In the genomic region with DNA sequence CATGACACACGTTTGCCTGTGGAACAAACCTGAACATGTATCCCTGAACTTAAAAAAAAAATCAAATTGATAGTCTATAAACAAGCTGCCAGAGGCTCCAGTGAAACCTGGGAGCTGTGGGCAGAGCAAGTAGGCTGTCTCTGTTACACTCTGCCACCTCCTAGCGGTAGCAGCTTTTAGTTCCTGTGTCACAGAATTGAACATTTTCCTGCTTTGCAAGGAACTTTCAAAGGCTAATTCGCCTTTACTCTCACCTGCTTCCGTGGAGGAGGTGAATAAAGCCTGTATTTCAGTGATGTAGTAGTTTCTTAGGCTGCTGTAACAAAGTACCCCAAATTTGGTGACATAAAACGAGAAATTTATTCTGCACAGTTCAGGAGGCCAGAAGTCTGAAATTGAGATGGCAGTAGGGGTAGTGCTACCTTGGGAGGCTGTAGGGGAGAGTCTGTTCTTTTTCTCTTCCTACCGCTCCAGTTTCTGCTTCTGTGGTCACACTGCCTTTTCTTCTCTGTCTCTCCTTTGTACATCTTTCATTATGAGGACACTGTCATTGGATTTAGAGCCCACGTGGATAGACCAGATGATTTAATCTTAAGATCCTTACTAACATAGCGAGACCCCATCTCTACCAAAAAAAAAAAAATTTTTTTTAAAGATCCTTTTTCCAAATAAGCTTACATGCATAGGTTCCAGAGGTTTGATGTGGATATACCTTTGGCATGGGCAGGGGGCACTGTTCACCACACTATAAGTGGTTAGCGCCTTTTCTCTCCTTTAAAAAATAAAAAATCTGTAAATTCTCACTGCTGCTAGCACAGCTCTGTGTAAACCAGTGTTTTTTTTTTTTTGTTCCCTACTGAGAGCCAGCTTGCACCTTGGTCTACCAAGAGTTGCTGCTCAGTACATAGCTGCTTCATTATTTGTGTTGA, we compare ENCODE assay signal across 8 cellular contexts. TPM values are rescaled to one million over a fixed set of nuclear protein-coding genes. Genes with fewer than 3 reads are reported as not detected.
DNase-seq lines count a peak whose midpoint lies in the region; ATAC-seq, FAIRE-seq and TF ChIP-seq lines count a peak whose summit lies in the region.
"Had no signal": no experiment of that assay in that cellular context is flagged by ENCODE, and none has a peak within 500 bp of the region (broad histone marks: within the 10 kb centered on the region; RNA-seq: fewer than 3 reads in every experiment).

No MANE protein-coding gene starts in this region.

- H3K4me2 ChIP-seq in Karpas-422 (ENCODE audit: low read depth, low read length, poor library complexity, severe bottlenecking) (no peak overlapping the region), K562 (ENCODE audit: insufficient read depth, low read length) (no peak overlapping the region), neural progenitor cell (no peak overlapping the region)

- H3K27ac Mint-ChIP-seq in neural progenitor cell = no peak overlapping the region
- H3K27ac Mint-ChIP-seq in activated naive CD4-positive, alpha-beta T cell treated with anti-CD3 and anti-CD28 coated beads, Interleukin-2, amount 10 ng/mL, durations not matched to agents 7 days and 5 days = no peak overlapping the region

- POLR2A ChIA-PET in GM10248 (lab: Yijun Ruan, JAX) = no interaction called here
- POLR2A ChIA-PET in K562 (lab: Yijun Ruan, JAX) = interaction anchor here (0.6 to 1.1 kb wide), 5 partner anchors 10 to 283 kb away, joined by 3 to 4 read pairs (median 3); no protein-coding TSS in a partner anchor

- peak; percentile 79 for FAIRE-seq in K562 (lab: Jason Lieb, UNC)

- TF ChIP-seq CTCF in GM10248 (IDR thresholded peaks at IDR 0.05; ENCODE audit: control extremely low read depth, extremely low read depth, low read depth, missing control alignments) = peak; percentile 29
- peak; percentile 70 to 75 (median 73) for TF ChIP-seq CTCF in K562 (IDR thresholded peaks at IDR 0.05 in 2 of 3, conservative IDR thresholded peaks at IDR 0.05 in 1 of 3; ENCODE audit: insufficient read depth in 2 of 3, low read depth in 1 of 3, low read length in 3 of 3)
- TF ChIP-seq CTCF in neural progenitor cell (IDR thresholded peaks at IDR 0.05) = peak; percentile 66

- H3K79me2 ChIP-seq in Karpas-422 (ENCODE audit: low read length) (peaks cover 33% of the 10 kb centered on the region), K562 (ENCODE audit: control insufficient read depth, insufficient read depth, low read length) (0 out of 3 replicates have a peak, but pooled peaks cover 6% of the 10 kb centered on the region), neural progenitor cell (ENCODE audit: low read depth) (peaks cover 34% of the 10 kb centered on the region)

- H3K27ac ChIP-seq in Karpas-422 (ENCODE audit: low read length) (no peak overlapping the region), K562 (ENCODE audit: extremely low read depth, low read depth, low read length) (no peak overlapping the region), neural progenitor cell (no peak overlapping the region)
- H3K27ac ChIP-seq: uterus had no signal

- H3F3A ChIP-seq in neural progenitor cell (ENCODE audit: low read depth) = peaks cover 8% of the 10 kb centered on the region

- H3K9me1 ChIP-seq in K562 (ENCODE audit: control insufficient read depth, insufficient read depth, low read length) = no peaks in the 10 kb centered on the region

- CTCF ChIA-PET in GM10248 (lab: Yijun Ruan, JAX) = interaction anchor here (1.0 to 2.8 kb wide), 3 partner anchors 8 to 210 kb away, joined by 3 to 9 read pairs (median 5); no protein-coding TSS in a partner anchor
- CTCF ChIA-PET in K562 (lab: Yijun Ruan, JAX; ENCODE audit: low intra/inter-chr PET ratio) = interaction anchor here (0.6 to 2.1 kb wide), 7 partner anchors 107 to 222 kb away, joined by 3 to 14 read pairs (median 3); no protein-coding TSS in a partner anchor
- CTCF ChIA-PET in activated naive CD4-positive, alpha-beta T cell treated with anti-CD3 and anti-CD28 coated beads, Interleukin-2, amount 10 ng/mL, durations not matched to agents 7 days and 5 days (lab: Charles Lee) = interaction anchor here (0.6 to 1.1 kb wide), 3 partner anchors 109 to 210 kb away, joined by 3 to 4 read pairs (median 3); no protein-coding TSS in a partner anchor

- 60% methylated on average over 8 of the region's 9 CpGs for WGBS in K562 (ENCODE audit: insufficient coverage, low coverage, missing lambda C conversion rate)

- no peaks in the 10 kb centered on the region for H3K9me3 Mint-ChIP-seq in neural progenitor cell
- no peaks in the 10 kb centered on the region for H3K9me3 Mint-ChIP-seq in activated naive CD4-positive, alpha-beta T cell treated with anti-CD3 and anti-CD28 coated beads, Interleukin-2, amount 10 ng/mL, durations not matched to agents 7 days and 5 days

- peak; percentile 95 for ATAC-seq in K562
- no peak for ATAC-seq in GM19035 (IDR thresholded peaks at IDR 0.05; ENCODE audit: unreplicated experiment)

- H3K4me1 Mint-ChIP-seq in neural progenitor cell = no peaks in the 10 kb centered on the region
- H3K4me1 Mint-ChIP-seq in activated naive CD4-positive, alpha-beta T cell treated with anti-CD3 and anti-CD28 coated beads, Interleukin-2, amount 10 ng/mL, durations not matched to agents 7 days and 5 days = peaks cover 30% of the 10 kb centered on the region

- in situ Hi-C loops in K562 (cut with MboI) = loop anchor here (5.0 kb wide), 1 partner anchor 242 kb away; no protein-coding TSS in a partner anchor

- H3K36me3 ChIP-seq in Karpas-422 (ENCODE audit: insufficient read depth, low read length) = peaks cover 16% of the 10 kb centered on the region
- H3K36me3 ChIP-seq in K562 (ENCODE audit: control insufficient read depth, insufficient read depth, low read length) = peaks cover 87% of the 10 kb centered on the region
- peaks cover 4% of the 10 kb centered on the region for H3K36me3 ChIP-seq in neural progenitor cell
- H3K36me3 ChIP-seq: uterus had no signal

- H3K27me3 ChIP-seq in Karpas-422 (ENCODE audit: low read length) (no peaks in the 10 kb centered on the region), K562 (ENCODE audit: control insufficient read depth in 2 of 2, insufficient read depth in 2 of 2, low read length in 2 of 2) (no peaks in the 10 kb centered on the region), neural progenitor cell (no peaks in the 10 kb centered on the region)
- H3K27me3 ChIP-seq: uterus had no signal

- H3K4me3 Mint-ChIP-seq in neural progenitor cell = no peak overlapping the region
- H3K4me3 Mint-ChIP-seq in activated naive CD4-positive, alpha-beta T cell treated with anti-CD3 and anti-CD28 coated beads, Interleukin-2, amount 10 ng/mL, durations not matched to agents 7 days and 5 days = no peak overlapping the region

- peaks cover 8% of the 10 kb centered on the region for H3K36me3 Mint-ChIP-seq in neural progenitor cell
- peaks cover 44% of the 10 kb centered on the region for H3K36me3 Mint-ChIP-seq in activated naive CD4-positive, alpha-beta T cell treated with anti-CD3 and anti-CD28 coated beads, Interleukin-2, amount 10 ng/mL, durations not matched to agents 7 days and 5 days

- H3K9me2 ChIP-seq in Karpas-422 (replicated peaks; ENCODE audit: insufficient read depth, low read length) = no peaks in the 10 kb centered on the region

- H4K20me1 ChIP-seq in Karpas-422 (ENCODE audit: insufficient read depth, low read depth, low read length) = peaks cover 14% of the 10 kb centered on the region; the same call in 1 of the 2 replicates
- peaks cover 1% of the 10 kb centered on the region; the same call in 1 of the 2 replicates for H4K20me1 ChIP-seq in K562 (replicated peaks; ENCODE audit: control insufficient read depth, insufficient read depth, low read length)
- peaks cover 22% of the 10 kb centered on the region for H4K20me1 ChIP-seq in neural progenitor cell (ENCODE audit: low read depth)

- H2AFZ ChIP-seq in Karpas-422 (ENCODE audit: low read length) (no peak overlapping the region), K562 (ENCODE audit: low read depth, low read length) (no peak overlapping the region), neural progenitor cell (replicated peaks) (no peak overlapping the region)

- peaks cover under 1% of the 10 kb centered on the region for H3K27me3 Mint-ChIP-seq in neural progenitor cell (ENCODE audit: insufficient read depth, low read depth)
- H3K27me3 Mint-ChIP-seq in activated naive CD4-positive, alpha-beta T cell treated with anti-CD3 and anti-CD28 coated beads, Interleukin-2, amount 10 ng/mL, durations not matched to agents 7 days and 5 days = no peaks in the 10 kb centered on the region

- peaks cover 41% of the 10 kb centered on the region for H3K4me1 ChIP-seq in Karpas-422 (ENCODE audit: low read length)
- H3K4me1 ChIP-seq in K562 (replicated peaks in 1 of 2; ENCODE audit: control insufficient read depth in 2 of 2, insufficient read depth in 2 of 2, low read length in 2 of 2) = peaks cover 0 to 15% of the 10 kb centered on the region in 2 experiments; a peak in 2 of 5 replicates
- H3K4me1 ChIP-seq in neural progenitor cell = no peaks in the 10 kb centered on the region
- H3K4me1 ChIP-seq: uterus had no signal

- TF ChIP-seq RAD21 in K562 (CRISPR knock-in tag; conservative IDR thresholded peaks at IDR 0.05 in 1 of 2, IDR thresholded peaks at IDR 0.05 in 1 of 2) = peak; percentile 41 to 65

- no TSS peak for BruUV-seq in K562 (replicated peaks; lab: Mats Ljungman, UMichigan)

- DNase-seq in GM10248 (ENCODE audit: extremely low spot score) = no peak
- DNase-seq in Karpas-422 = peak; percentile 78
- peak; percentile 28 to 70 (median 38) for DNase-seq in K562 (ENCODE audit: extremely low read depth in 1 of 4, low spot score in 3 of 4)
- DNase-seq in neural progenitor cell (ENCODE audit: low spot score) = peak; percentile 71
- no peak for DNase-seq in amniotic stem cell (lab: John Stamatoyannopoulos, UW)
- DNase-seq in activated naive CD4-positive, alpha-beta T cell treated with anti-CD3 and anti-CD28 coated beads, Interleukin-2, amount 10 ng/mL, durations not matched to agents 7 days and 5 days = no peak
- DNase-seq: uterus had no signal

- no peak for TF ChIP-seq EP300 in K562 (IDR thresholded peaks at IDR 0.05; ENCODE audit: low read length)

- H3K9me3 ChIP-seq in Karpas-422 (ENCODE audit: low read length) (no peaks in the 10 kb centered on the region), K562 (replicated peaks; ENCODE audit: control insufficient read depth, insufficient read depth, low read depth, low read length) (no peaks in the 10 kb centered on the region), neural progenitor cell (ENCODE audit: low read depth) (no peaks in the 10 kb centered on the region)
- H3K9me3 ChIP-seq: uterus had no signal

- H3K4me3 ChIP-seq in Karpas-422 (ENCODE audit: low read length) (no peak overlapping the region), K562 (no peak overlapping the region), neural progenitor cell (no peak overlapping the region)
- H3K4me3 ChIP-seq: uterus had no signal

- no peak for TF ChIP-seq POLR2A in K562 (conservative IDR thresholded peaks at IDR 0.05)

- intact Hi-C loops in K562 (cut with micrococcal nuclease) = loop anchor here (1.0 to 10.0 kb wide), 3 partner anchors 119 to 244 kb away; no protein-coding TSS in a partner anchor

- H3K9ac ChIP-seq in Karpas-422 (ENCODE audit: low read length) (no peak overlapping the region), K562 (ENCODE audit: insufficient read depth in 1 of 2, low read depth in 2 of 2, low read length in 2 of 2) (no peak overlapping the region), neural progenitor cell (no peak overlapping the region)

RNA-seq across cellular contexts. Expression of gene FBXO22, which starts 25.3 kb away (rescaled TPM):
- 30.1 and 39.7 TPM in 2 replicates for total RNA-seq in Karpas-422 (2014; rRNA removed; shearing (Covaris generic); ENCODE audit: low replicate concordance)
- total RNA-seq in K562 (2011; cell fraction: chromatin; rRNA removed; ENCODE audit: low replicate concordance) = 64.2 and 108 TPM in 2 replicates
- 35.4 and 44.9 TPM in 2 replicates for total RNA-seq in K562 (2011; cell fraction: nucleolus; rRNA removed)
- total RNA-seq in K562 (2011; cell fraction: nucleoplasm; rRNA removed) = 59.8 and 82.0 TPM in 2 replicates
- 68.8 and 69.6 TPM in 2 replicates for total RNA-seq in K562 (2014; rRNA removed)
- 75.5 and 81.7 TPM in 2 replicates for total RNA-seq in K562 (2014; rRNA removed; fragmentation: Illumina TruSeq; extraction: Trizol)
- total RNA-seq in K562 (2015; rRNA removed; fragmentation: Illumina TruSeq; extraction: Trizol) = 52.7 and 53.0 TPM in 2 replicates
- total RNA-seq in K562 (2021) = 81.4 and 85.9 TPM in 2 replicates
- 76.6 and 99.4 TPM in 2 replicates for polyA plus RNA-seq in K562 (2011; rRNA removed)
- polyA plus RNA-seq in K562 (2011; cell fraction: cytosol; rRNA removed) = 45.7 and 49.8 TPM in 2 replicates
- 61.1 and 62.7 TPM in 2 replicates for polyA plus RNA-seq in K562 (2011; cell fraction: nucleus; rRNA removed)
- polyA plus RNA-seq in K562 (2012) = 49.0 and 61.2 TPM in 2 replicates
- polyA plus RNA-seq in K562 (2014; fragmentation: Illumina TruSeq; extraction: Trizol) = 53.4 and 66.5 TPM in 2 replicates
- polyA plus RNA-seq in K562 (2014; fragmentation: Nextera tagmentation; extraction: Ambion mirVana) = 10 to 100 TPM; 24.4 to 31.0 TPM
- polyA plus RNA-seq in K562 (2014; rRNA removed) = 54.8 and 63.4 TPM in 2 replicates
- 74.7 and 82.1 TPM in 2 replicates for polyA minus RNA-seq in K562 (2011; rRNA and poly(A)+ RNA removed)
- 41.8 and 46.7 TPM in 2 replicates for polyA minus RNA-seq in K562 (2011; cell fraction: cytosol; rRNA and poly(A)+ RNA removed)
- polyA minus RNA-seq in K562 (2011; cell fraction: nucleus; rRNA and poly(A)+ RNA removed) = 35.5 and 53.4 TPM in 2 replicates
- total RNA-seq in neural progenitor cell (ENCODE audit: low replicate concordance) = 58.4 and 70.9 TPM in 2 replicates

Comparison
In these comparisons a context has a peak if more than half of its experiments do, and no peak if none do; other contexts are left out.
1. DNase-seq: peak in Karpas-422 (single experiment), K562 (4 of 4) and neural progenitor cell (single experiment); none in GM10248 (single experiment), amniotic stem cell (single experiment) and activated naive CD4-positive, alpha-beta T cell treated with anti-CD3 and anti-CD28 coated beads, Interleukin-2, amount 10 ng/mL, durations not matched to agents 7 days and 5 days (single experiment).
2. Peak in every context shown above with its lines, with median percentiles within 50 percentile points of each other: CTCF ChIP-seq.